1 cellular context compared by ENCODE assay signal in genomic region chr1:19473119-19473518, GRCh38.
TF ChIP-seq lines count a peak whose summit lies in the region.

No MANE protein-coding gene starts in this region.

TF ChIP-seq in GM23338, 12 proteins besides CTCF, POLR2A, EP300 and RAD21:
- TF ChIP-seq ZNF462 (CRISPR knock-in tag; IDR thresholded peaks at IDR 0.05) (no peak), ETS1 (IDR thresholded peaks at IDR 0.05) (no peak), EZH2phosphoT487 (IDR thresholded peaks at IDR 0.05; ENCODE audit: unreplicated experiment) (no peak), POLR2AphosphoS5 (IDR thresholded peaks at IDR 0.05; ENCODE audit: low read depth) (no peak), EZH2 (IDR thresholded peaks at IDR 0.05; ENCODE audit: low read depth, unreplicated experiment) (no peak)
